ENCODE assay signal across 1 cellular context in the genomic region with DNA sequence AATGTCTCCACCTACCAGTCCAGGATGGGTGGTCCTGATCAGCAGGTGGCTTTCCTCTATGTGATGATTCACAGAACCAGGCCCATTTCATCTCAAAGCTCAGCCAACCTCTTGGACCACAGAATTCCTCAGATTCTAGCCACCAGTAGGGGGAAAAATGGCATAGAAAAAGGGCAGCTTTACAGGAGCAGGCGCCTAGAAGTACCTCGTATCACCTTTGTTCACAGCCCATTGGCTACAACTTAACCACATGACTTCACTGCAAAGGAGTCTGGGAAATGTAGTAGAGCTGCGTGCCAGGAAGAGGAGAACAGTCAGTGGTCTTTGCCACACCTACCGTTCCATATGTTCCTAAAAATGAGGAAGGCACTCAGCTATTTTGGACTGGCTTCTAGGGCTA.
TF ChIP-seq lines count a peak whose summit lies in the region.

No MANE protein-coding gene starts in this region.

TF ChIP-seq in SK-N-SH treated with all-trans-retinoic acid at 6 μM for 48 hours, 23 proteins besides CTCF, POLR2A, EP300 and RAD21 (continued from another document):
- TF ChIP-seq TSHZ2 (CRISPR knock-in tag; IDR thresholded peaks at IDR 0.05) (no peak), ZFP3 (CRISPR knock-in tag; IDR thresholded peaks at IDR 0.05) (no peak)
